In the genomic region with DNA sequence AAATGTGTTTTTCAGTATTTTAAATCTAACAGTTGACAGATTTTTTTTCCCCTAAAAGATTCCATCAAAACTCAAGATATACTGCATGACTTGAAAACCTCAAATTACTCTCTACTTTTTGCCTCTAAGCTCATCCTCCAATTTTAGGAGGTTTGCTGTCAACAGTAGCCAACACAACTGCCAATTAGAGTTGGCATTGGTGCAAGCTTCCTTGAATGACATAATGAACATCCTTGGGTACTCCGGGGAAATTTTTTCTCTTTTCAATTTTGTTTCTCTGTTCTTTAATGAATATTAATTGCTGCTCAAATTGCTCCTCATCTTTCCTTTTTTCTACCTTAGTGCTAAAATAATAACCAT, we compare ENCODE assay signal across 16 cellular contexts. TPM values are rescaled to one million over a fixed set of nuclear protein-coding genes. Genes with fewer than 3 reads are reported as not detected.
A peak's percentile ranks its signal among the peaks of the same experiment; 100 is the strongest.
DNase-seq lines count a peak whose midpoint lies in the region; ATAC-seq and TF ChIP-seq lines count a peak whose summit lies in the region.
"Had no signal": no experiment of that assay in that cellular context is flagged by ENCODE, and none has a peak within 500 bp of the region (broad histone marks: within the 10 kb centered on the region; RNA-seq: fewer than 3 reads in every experiment).

No MANE protein-coding gene starts in this region.

- H4K8ac ChIP-seq in trophoblast cell (ENCODE audit: low read depth, low read length), result no peak overlapping the region

- H3K27ac ChIP-seq in HEK293 (ENCODE audit: extremely low read depth, low read depth, low read length) (no peak overlapping the region), trophoblast cell (ENCODE audit: low read depth, low read length) (peak overlapping the region; percentile 72)
- H3K27ac ChIP-seq: ovary, SJCRH30, thoracic aorta had no signal

- no peak for ATAC-seq in HG03139 (IDR thresholded peaks at IDR 0.05; ENCODE audit: unreplicated experiment)
- ATAC-seq: activated CD8-positive, alpha-beta memory T cell treated with anti-CD3 and anti-CD28 coated beads, Interleukin-2, amount 10 ng/mL, durations not matched to agents 7 days and 5 days had no signal

- DNase-seq in RPMI7951 (ENCODE audit: low read depth) (peak; percentile 25), globus pallidus (ENCODE audit: low spot score) (peak; percentile 59), trophoblast cell (no peak), cerebellum (ENCODE audit: low spot score) (no peak), NOMO-1 treated with DMSO at 0.1 percent for 48 hours (lab: John Stamatoyannopoulos, UW; ENCODE audit: unreplicated experiment) (no peak)
- no peak for DNase-seq in NK-92 treated with Interleukin-12 subunit alpha and Interleukin-12 subunit beta, amount 100 ng/mL, for 24 hours (lab: John Stamatoyannopoulos, UW)
- DNase-seq: activated CD4-positive, alpha-beta T cell treated with anti-CD3 and anti-CD28 coated beads for 1 hour; activated CD8-positive, alpha-beta memory T cell treated with anti-CD3 and anti-CD28 coated beads, Interleukin-2, amount 10 ng/mL, durations not matched to agents 7 days and 5 days; activated gamma-delta T cell treated with Interleukin-2 at 50 U/mL for 16 hours; NCI-H1048; ovary; SJCRH30 had no signal

- H3K9me3 ChIP-seq in HEK293 (ENCODE audit: control insufficient read depth, insufficient read depth, low read depth, low read length) (no peaks in the 10 kb centered on the region), trophoblast cell (ENCODE audit: insufficient read depth, low read depth, low read length) (no peaks in the 10 kb centered on the region)
- H3K9me3 ChIP-seq: ovary, SJCRH30, thoracic aorta had no signal

- H3K4me1 ChIP-seq in HEK293 (ENCODE audit: control insufficient read depth, insufficient read depth, low read length) (peaks cover 32% of the 10 kb centered on the region), trophoblast cell (ENCODE audit: control insufficient read depth in 1 of 2, insufficient read depth in 2 of 2, low read length in 2 of 2) (peaks cover 26 to 31% of the 10 kb centered on the region in 2 experiments)
- H3K4me1 ChIP-seq: SJCRH30 had no signal

- CTCF ChIA-PET in HEK293 (lab: Yijun Ruan, JAX), result interaction anchor here (0.7 to 2.6 kb wide), 7 partner anchors 9 to 555 kb away, joined by 3 to 25 read pairs (median 3); no protein-coding TSS in a partner anchor

- no peak overlapping the region for H3K23ac ChIP-seq in trophoblast cell (ENCODE audit: low read length)

- H2AFZ ChIP-seq in trophoblast cell (ENCODE audit: insufficient read depth, low read length, poor library complexity), result no peak overlapping the region

- no peak overlapping the region for H3K4me2 ChIP-seq in trophoblast cell (ENCODE audit: low read length)

- no peak overlapping the region for H3K9ac ChIP-seq in trophoblast cell (ENCODE audit: low read length)

- H3K4ac ChIP-seq in trophoblast cell (ENCODE audit: low read depth, low read length), result no peak overlapping the region

- no peak overlapping the region for H2AK5ac ChIP-seq in trophoblast cell (ENCODE audit: low read length)

- WGBS in trophoblast cell (ENCODE audit: extremely low coverage, insufficient coverage, insufficient read length), result no CpG with 5 or more reads among the region's 1 CpG

- H3K36me3 ChIP-seq in HEK293 (ENCODE audit: control insufficient read depth in 2 of 2, insufficient read depth in 1 of 2, low read length in 2 of 2) (no peaks in the 10 kb centered on the region), trophoblast cell (ENCODE audit: control insufficient read depth in 1 of 2, insufficient read depth in 2 of 2, low read length in 2 of 2) (no peaks in the 10 kb centered on the region)
- H3K36me3 ChIP-seq: ovary, SJCRH30, thoracic aorta had no signal

- H4K91ac ChIP-seq in trophoblast cell (ENCODE audit: low read depth, low read length), result no peak overlapping the region

- H4K12ac ChIP-seq in trophoblast cell (ENCODE audit: low read depth, low read length), result no peak overlapping the region

- H3K79me1 ChIP-seq in trophoblast cell (ENCODE audit: low read length), result peaks cover 6% of the 10 kb centered on the region

- peaks cover 3% of the 10 kb centered on the region for H3K79me2 ChIP-seq in trophoblast cell (ENCODE audit: control insufficient read depth, insufficient read depth, low read length, poor library complexity)

- H2BK120ac ChIP-seq in trophoblast cell (ENCODE audit: insufficient read depth, low read length, poor library complexity), result no peak overlapping the region

- H3K18ac ChIP-seq in trophoblast cell (ENCODE audit: low read length), result no peak overlapping the region

- TF ChIP-seq CTCF in HEK293 (tag by site-specific recombination; IDR thresholded peaks at IDR 0.05), result no peak

- POLR2A ChIA-PET in HEK293 (lab: Yijun Ruan, JAX), result interaction anchor here (0.8 kb wide), 1 partner anchor 10 kb away, joined by 3 read pairs; no protein-coding TSS in a partner anchor

- no peak overlapping the region for H3K14ac ChIP-seq in trophoblast cell (ENCODE audit: low read length)

- H3K4me3 ChIP-seq in HEK293 (ENCODE audit: low read depth, low read length) (no peak overlapping the region), trophoblast cell (ENCODE audit: low read depth, low read length) (no peak overlapping the region)
- H3K4me3 ChIP-seq: ovary, SJCRH30, skin epidermis, thoracic aorta had no signal

- peak overlapping the region; percentile 9 for H2BK5ac ChIP-seq in trophoblast cell (ENCODE audit: low read depth, low read length, poor library complexity)

- no peaks in the 10 kb centered on the region for H3K27me3 ChIP-seq in trophoblast cell (ENCODE audit: insufficient read depth, low read length)
- H3K27me3 ChIP-seq: ovary, SJCRH30 had no signal

- H2BK12ac ChIP-seq in trophoblast cell (ENCODE audit: low read length), result no peak overlapping the region

TF ChIP-seq in HEK293, 187 proteins besides CTCF, POLR2A, EP300 and RAD21:
- TF ChIP-seq ZNF112 (tag by site-specific recombination; IDR thresholded peaks at IDR 0.05) (no peak), ZNF335 (tag by site-specific recombination; conservative IDR thresholded peaks at IDR 0.05) (0 out of 2 replicates have a peak, but pooled peaks have one; percentile 14), SP7 (tag by site-specific recombination; IDR thresholded peaks at IDR 0.05) (peak; percentile 90), SCRT1 (tag by site-specific recombination; IDR thresholded peaks at IDR 0.05; ENCODE audit: borderline replicate concordance) (no peak), OSR2 (tag by site-specific recombination; IDR thresholded peaks at IDR 0.05) (peak; percentile 71), ZFP37 (tag by site-specific recombination; IDR thresholded peaks at IDR 0.05) (no peak), ZNF548 (tag by site-specific recombination; IDR thresholded peaks at IDR 0.05) (no peak), ZNF629 (tag by site-specific recombination; IDR thresholded peaks at IDR 0.05) (peak; percentile 29; the same call in 1 of the 2 replicates), ZNF660 (tag by site-specific recombination; IDR thresholded peaks at IDR 0.05) (no peak), ZNF274 (IDR thresholded peaks at IDR 0.05; ENCODE audit: low read length) (no peak), ZNF274 (tag by site-specific recombination; IDR thresholded peaks at IDR 0.05; ENCODE audit: borderline replicate concordance) (no peak)

RNA-seq across cellular contexts. Expression of a gene that starts 34.4 kb away (rescaled TPM):
- total RNA-seq in RPMI7951 (2014; rRNA removed; shearing (Covaris generic)), result 0.29 and 0.72 TPM in 2 replicates
- polyA plus RNA-seq in trophoblast cell (2013), result 29.8 and 31.6 TPM in 2 replicates
- total RNA-seq in cerebellum, result 40.4 TPM

Comparison
In these comparisons a context has a peak if more than half of its experiments do, and no peak if none do; other contexts are left out.
1. DNase-seq: peak in RPMI7951 (single experiment) and globus pallidus (single experiment); none in trophoblast cell (0 of 2), cerebellum (single experiment), NOMO-1 treated with DMSO at 0.1 percent for 48 hours (single experiment) and NK-92 treated with Interleukin-12 subunit alpha and Interleukin-12 subunit beta, amount 100 ng/mL, for 24 hours (single experiment).
2. RNA of a gene that starts 34.4 kb away (total RNA-seq): 40.4 TPM in cerebellum (single experiment); 0.29 to 0.72 TPM in RPMI7951; every median in the first group is over 10 times any median in the second.